In the genomic region with DNA sequence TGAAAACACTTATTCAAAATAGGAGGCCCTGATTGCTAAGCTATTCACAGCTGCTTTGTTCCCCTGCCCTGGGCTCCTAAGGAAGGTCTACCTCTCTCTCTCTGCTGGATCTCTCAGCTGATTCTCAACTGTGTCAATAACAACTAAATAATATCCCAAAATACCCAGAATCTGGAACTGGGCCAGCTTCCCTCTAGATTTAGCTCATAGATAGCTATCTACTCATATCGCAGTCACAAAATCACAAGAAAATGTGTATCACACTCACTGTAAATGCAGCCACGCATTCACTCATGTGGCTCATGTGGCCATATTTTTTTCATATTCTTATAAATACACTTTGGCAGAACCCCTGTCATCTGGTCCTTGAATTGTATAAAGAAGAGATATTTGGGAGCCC, we compare ENCODE assay signal across 26 cellular contexts.
"Had no signal": no experiment of that assay in that cellular context is flagged by ENCODE, and none has a peak within 500 bp of the region (broad histone marks: within the 10 kb centered on the region; RNA-seq: fewer than 3 reads in every experiment).

No MANE protein-coding gene starts in this region.

- H3K27ac ChIP-seq: heart right ventricle, lower lobe of right lung, ovary, psoas muscle, sigmoid colon, skin epidermis, spleen, testis, tibial artery had no signal

- DNase-seq: cortex of kidney; effector memory CD8-positive, alpha-beta T cell; foreskin fibroblast; glutamatergic neuron; heart right ventricle; hippocampal formation; kidney glomerular epithelial cell; left ventricle myocardium superior; lower lobe of right lung; naive thymus-derived CD8-positive, alpha-beta T cell; occipital lobe; ovary; posterior cingulate gyrus; psoas muscle; right cardiac atrium; sigmoid colon; spleen; stimulated activated CD4-positive, alpha-beta T cell treated with anti-CD3 and anti-CD28 coated beads, Interleukin-4, amount 100 ng/mL, for 4 hours; stimulated activated naive CD8-positive, alpha-beta T cell treated with anti-CD3 and anti-CD28 coated beads, Interleukin-15, Interleukin-2, amounts not matched to agents 100 U/mL and 50 U/mL, for 24 hours; substantia nigra; testis; tibial artery had no signal

- H3K9me3 ChIP-seq: heart right ventricle, lower lobe of right lung, ovary, psoas muscle, sigmoid colon, spleen, testis, tibial artery had no signal

- ATAC-seq: effector memory CD8-positive, alpha-beta T cell; heart right ventricle; left ventricle myocardium superior; lower lobe of right lung; naive thymus-derived CD8-positive, alpha-beta T cell; psoas muscle; right cardiac atrium; stimulated activated memory B cell treated with anti-CD40 and anti-IgM and Interleukin-4, amounts not matched to agents 10 μg/mL and 1 μg/mL and 100 μg/mL, for 72 hours; stimulated activated naive CD8-positive, alpha-beta T cell treated with anti-CD3 and anti-CD28 coated beads, Interleukin-15, Interleukin-2, amounts not matched to agents 100 U/mL and 50 U/mL, for 24 hours had no signal

- H3K27me3 ChIP-seq: ovary, sigmoid colon, spleen, testis, tibial artery had no signal

- FAIRE-seq: endometrium, islet of Langerhans had no signal

- H3K4me1 ChIP-seq: heart right ventricle, lower lobe of right lung, psoas muscle, sigmoid colon, spleen, testis, tibial artery had no signal

- H3K36me3 ChIP-seq: heart right ventricle, lower lobe of right lung, ovary, sigmoid colon, spleen, tibial artery had no signal

- H3K4me3 ChIP-seq: heart right ventricle, lower lobe of right lung, ovary, psoas muscle, sigmoid colon, skin epidermis, spleen, testis, tibial artery had no signal
